ENCODE assay signal across 8 cellular contexts in genomic region chr1:189859385-189859977, GRCh38.
DNase-seq lines count a peak whose midpoint lies in the region; ATAC-seq and TF ChIP-seq lines count a peak whose summit lies in the region.

No MANE protein-coding gene starts in this region.

- POLR2A ChIA-PET in RWPE1 (lab: Yijun Ruan, JAX; ENCODE audit: low non-redundant PET) = no interaction called here

- CTCF ChIA-PET in RWPE1 (lab: Yijun Ruan, JAX) = interaction anchor here (0.5 to 1.3 kb wide), 16 partner anchors 9 to 1670 kb away, joined by 3 to 6 read pairs (median 4); no protein-coding TSS in a partner anchor

- ATAC-seq in HG02610 (IDR thresholded peaks at IDR 0.05; ENCODE audit: unreplicated experiment) = peak; percentile 62

- DNase-seq in SIG-M5 treated with dmso at 0.1 percent for 504 hours (lab: John Stamatoyannopoulos, UW; ENCODE audit: unreplicated experiment) (peak; percentile 3), SIG-M5 (lab: John Stamatoyannopoulos, UW) (no peak), RWPE1 (ENCODE audit: low spot score) (peak; percentile 5), iPS DF 19.7 (ENCODE audit: low read depth, low spot score) (peak; percentile 1), NCI-H1105 treated with DMSO at 0.1 percent for 48 hours (lab: John Stamatoyannopoulos, UW) (no peak), Ammon's horn (ENCODE audit: low spot score) (no peak), NCI-H2196 treated with DMSO at 0.1 percent for 48 hours (lab: John Stamatoyannopoulos, UW; ENCODE audit: unreplicated experiment) (no peak)

- TF ChIP-seq CTCF in RWPE1 (conservative IDR thresholded peaks at IDR 0.05; ENCODE audit: low read depth) = peak; percentile 33; the same call in 1 of the 2 replicates

- H3K27ac ChIP-seq in RWPE1 = no peak overlapping the region

Comparison
In these comparisons a context has a peak if more than half of its experiments do, and no peak if none do; other contexts are left out.
1. DNase-seq: peak in SIG-M5 treated with dmso at 0.1 percent for 504 hours (single experiment), RWPE1 (single experiment) and iPS DF 19.7 (single experiment); none in SIG-M5 (single experiment), NCI-H1105 treated with DMSO at 0.1 percent for 48 hours (single experiment), Ammon's horn (single experiment) and NCI-H2196 treated with DMSO at 0.1 percent for 48 hours (single experiment).